Comparison of ENCODE assay signal across 35 cellular contexts in the genomic region with DNA sequence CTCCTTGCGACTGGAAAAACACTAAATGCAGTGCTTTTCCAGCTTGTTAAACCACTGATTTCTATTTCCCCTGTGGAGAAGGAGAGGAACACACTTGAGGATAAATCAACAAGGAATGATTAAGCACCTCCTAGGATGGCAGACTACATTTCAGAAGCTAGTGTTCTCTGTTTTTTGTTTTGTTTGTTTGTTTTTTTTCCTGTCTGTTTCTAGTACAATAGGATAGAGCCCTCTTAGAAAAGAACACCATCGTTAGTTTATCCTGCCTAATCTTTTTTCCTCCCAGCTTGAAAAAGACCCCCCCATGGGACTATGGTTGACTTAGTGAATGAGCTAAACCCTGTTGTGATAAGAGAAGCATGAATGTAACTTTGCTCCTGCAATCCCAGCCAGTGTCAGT. TPM values are rescaled to one million over a fixed set of nuclear protein-coding genes. Genes with fewer than 3 reads are reported as not detected.
"Had no signal": no experiment of that assay in that cellular context is flagged by ENCODE, and none has a peak within 500 bp of the region (broad histone marks: within the 10 kb centered on the region; RNA-seq: fewer than 3 reads in every experiment).

No MANE protein-coding gene starts in this region.

- H3K79me2 ChIP-seq: parathyroid adenoma had no signal

- H3K9me3 ChIP-seq: adrenal gland, heart left ventricle, mucosa of descending colon, psoas muscle, sigmoid colon, testis, transverse colon, uterus had no signal

- H3K36me3 Mint-ChIP-seq: activated CD4-positive, alpha-beta memory T cell treated with anti-CD3 and anti-CD28 coated beads for 36 hours; activated naive CD8-positive, alpha-beta T cell treated with anti-CD3 and anti-CD28 coated beads for 36 hours; natural killer cell treated with Interleukin-12 subunit alpha and Interleukin-12 subunit beta and Interleukin-15 and Interleukin-18, amount 100 ng/mL, for 72 hours had no signal

- H3K27me3 ChIP-seq: adrenal gland, brain microvascular endothelial cell, testis had no signal

- ATAC-seq: heart left ventricle; mucosa of descending colon; natural killer cell treated with Interleukin-12 subunit alpha and Interleukin-12 subunit beta and Interleukin-15 and Interleukin-18, amount 100 ng/mL, for 72 hours; psoas muscle had no signal

- H3K36me3 ChIP-seq: adrenal gland, brain microvascular endothelial cell, heart left ventricle, sigmoid colon, transverse colon, uterus had no signal

- H3K9ac ChIP-seq: parathyroid adenoma had no signal

- H2AFZ ChIP-seq: parathyroid adenoma had no signal

- H3K27ac Mint-ChIP-seq: activated CD4-positive, alpha-beta memory T cell treated with anti-CD3 and anti-CD28 coated beads for 36 hours; activated CD4-positive, alpha-beta T cell treated with anti-CD3 and anti-CD28 coated beads, Interleukin-2, amount 10 ng/mL, durations not matched to agents 24 days and 14 days; activated naive CD4-positive, alpha-beta T cell treated with anti-CD3 and anti-CD28 coated beads for 36 hours; activated naive CD8-positive, alpha-beta T cell treated with anti-CD3 and anti-CD28 coated beads for 36 hours; activated T-helper 1 cell treated with anti-CD3 and anti-CD28 coated beads, Interleukin-12 subunit alpha, Interleukin-12 subunit beta, Interleukin-2, Interleukin-4 antibody, amounts not matched to agents 30 ng/mL and 10 ng/mL and 1 ng/mL, durations not matched to agents 14 hours and 24 hours and 36 hours; natural killer cell treated with Interleukin-12 subunit alpha and Interleukin-12 subunit beta and Interleukin-15 and Interleukin-18, amount 100 ng/mL, for 72 hours had no signal

- H3K27ac ChIP-seq: adrenal gland, brain microvascular endothelial cell, coronary artery, dorsolateral prefrontal cortex, heart left ventricle, parathyroid adenoma, psoas muscle, sigmoid colon, testis, transverse colon, uterus had no signal

- DNase-seq: activated CD4-positive, alpha-beta memory T cell treated with anti-CD3 and anti-CD28 coated beads for 36 hours; activated CD4-positive, alpha-beta T cell treated with anti-CD3 and anti-CD28 coated beads, Interleukin-2, amount 10 ng/mL, durations not matched to agents 24 days and 14 days; activated CD4-positive, CD25-positive, alpha-beta regulatory T cell treated with anti-CD3 and anti-CD28 coated beads, Interleukin-2, amount 50 U/mL, for 72 hours; activated CD8-positive, alpha-beta memory T cell treated with anti-CD3 and anti-CD28 coated beads, Interleukin-2, amount 50 U/mL, for 4 hours; activated effector memory CD4-positive, alpha-beta T cell treated with anti-CD3 and anti-CD28 coated beads, Interleukin-2, amount 50 U/mL, for 16 hours; activated naive CD4-positive, alpha-beta T cell treated with anti-CD3 and anti-CD28 coated beads for 36 hours; activated naive CD8-positive, alpha-beta T cell treated with anti-CD3 and anti-CD28 coated beads for 36 hours; activated T-cell treated with anti-CD3 and anti-CD28 coated beads, Interleukin-2, amount 50 U/mL, for 1 hour; adrenal gland; aorta; brain microvascular endothelial cell; dorsolateral prefrontal cortex; effector memory CD4-positive, alpha-beta T cell; heart left ventricle; mesenchymal stem cell; mucosa of descending colon; occipital lobe; psoas muscle; sigmoid colon; small intestine; stimulated activated CD4-positive, alpha-beta T cell treated with anti-CD3 and anti-CD28 coated beads, Interleukin-4, amount 100 ng/mL, for 4 hours; stimulated activated CD8-positive, alpha-beta memory T cell treated with anti-CD3 and anti-CD28 coated beads, Interleukin-4, amount 100 ng/mL, for 48 hours; stimulated activated naive CD4-positive, alpha-beta T cell treated with Interleukin-2 at 50 U/mL for 16 hours; T-helper 2 cell; testis; transverse colon; uterus had no signal

- H3K4me3 ChIP-seq: adrenal gland, coronary artery, dorsolateral prefrontal cortex, heart left ventricle, mucosa of descending colon, sigmoid colon, testis, transverse colon, uterus had no signal

- H3K9me3 Mint-ChIP-seq: activated CD4-positive, alpha-beta memory T cell treated with anti-CD3 and anti-CD28 coated beads for 36 hours; activated CD4-positive, alpha-beta T cell treated with anti-CD3 and anti-CD28 coated beads, Interleukin-2, amount 10 ng/mL, durations not matched to agents 24 days and 14 days; activated naive CD4-positive, alpha-beta T cell treated with anti-CD3 and anti-CD28 coated beads for 36 hours; activated naive CD8-positive, alpha-beta T cell treated with anti-CD3 and anti-CD28 coated beads for 36 hours; activated T-helper 1 cell treated with anti-CD3 and anti-CD28 coated beads, Interleukin-12 subunit alpha, Interleukin-12 subunit beta, Interleukin-2, Interleukin-4 antibody, amounts not matched to agents 30 ng/mL and 10 ng/mL and 1 ng/mL, durations not matched to agents 14 hours and 24 hours and 36 hours; natural killer cell treated with Interleukin-12 subunit alpha and Interleukin-12 subunit beta and Interleukin-15 and Interleukin-18, amount 100 ng/mL, for 72 hours had no signal

- H3K4me1 ChIP-seq: parathyroid adenoma, uterus had no signal

- H3K4me3 Mint-ChIP-seq: activated CD4-positive, alpha-beta memory T cell treated with anti-CD3 and anti-CD28 coated beads for 36 hours; activated CD4-positive, alpha-beta T cell treated with anti-CD3 and anti-CD28 coated beads, Interleukin-2, amount 10 ng/mL, durations not matched to agents 24 days and 14 days; activated naive CD4-positive, alpha-beta T cell treated with anti-CD3 and anti-CD28 coated beads for 36 hours; activated naive CD8-positive, alpha-beta T cell treated with anti-CD3 and anti-CD28 coated beads for 36 hours; activated T-helper 1 cell treated with anti-CD3 and anti-CD28 coated beads, Interleukin-12 subunit alpha, Interleukin-12 subunit beta, Interleukin-2, Interleukin-4 antibody, amounts not matched to agents 30 ng/mL and 10 ng/mL and 1 ng/mL, durations not matched to agents 14 hours and 24 hours and 36 hours; natural killer cell treated with Interleukin-12 subunit alpha and Interleukin-12 subunit beta and Interleukin-15 and Interleukin-18, amount 100 ng/mL, for 72 hours had no signal

RNA-seq across cellular contexts. Expression of a gene that starts 3.9 kb away (rescaled TPM):
- total RNA-seq: activated CD4-positive, alpha-beta memory T cell treated with anti-CD3 and anti-CD28 coated beads for 36 hours; activated CD4-positive, alpha-beta T cell treated with anti-CD3 and anti-CD28 coated beads, Interleukin-2, amount 10 ng/mL, durations not matched to agents 24 days and 14 days; activated naive CD4-positive, alpha-beta T cell treated with anti-CD3 and anti-CD28 coated beads for 36 hours; activated naive CD8-positive, alpha-beta T cell treated with anti-CD3 and anti-CD28 coated beads for 36 hours; adrenal gland; aorta; cardiac septum; endothelial cell of umbilical vein; fibroblast of villous mesenchyme; heart left ventricle; lower leg skin; natural killer cell treated with Interleukin-12 subunit alpha and Interleukin-12 subunit beta and Interleukin-15 and Interleukin-18, amount 100 ng/mL, for 72 hours; sigmoid colon; testis; transverse colon had no signal
